In the genomic region with DNA sequence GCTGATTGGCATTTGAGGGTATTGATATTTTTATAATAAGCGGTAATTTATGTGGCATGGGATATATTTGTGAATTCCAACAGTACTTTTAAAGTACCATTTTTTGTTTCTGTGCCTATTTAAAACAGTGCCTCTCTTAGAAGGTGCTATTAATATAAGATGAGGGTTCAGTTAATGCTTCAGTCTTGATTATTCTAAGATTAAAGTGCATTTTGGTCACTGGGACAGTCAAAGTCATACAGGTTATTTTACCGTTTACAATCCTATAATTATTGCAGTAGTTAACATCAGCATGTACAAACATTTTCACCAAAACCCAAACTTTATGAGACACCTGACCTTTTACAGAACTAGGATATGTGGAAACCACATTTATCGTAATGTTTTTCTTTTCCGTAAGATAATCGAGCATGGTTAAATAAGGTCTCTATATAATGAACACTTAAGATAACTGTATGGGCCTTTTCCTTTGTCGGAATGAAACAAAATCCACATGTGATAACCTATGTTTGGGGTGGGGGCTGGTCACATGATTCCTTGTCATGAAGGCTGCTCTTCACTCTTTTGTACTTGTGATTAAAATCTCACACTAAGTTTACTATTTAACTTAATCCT, we compare ENCODE assay signal across 19 cellular contexts. TPM values are rescaled to one million over a fixed set of nuclear protein-coding genes. Genes with fewer than 3 reads are reported as not detected.
DNase-seq lines count a peak whose midpoint lies in the region; ATAC-seq, FAIRE-seq and TF ChIP-seq lines count a peak whose summit lies in the region.
"Had no signal": no experiment of that assay in that cellular context is flagged by ENCODE, and none has a peak within 500 bp of the region (broad histone marks: within the 10 kb centered on the region; RNA-seq: fewer than 3 reads in every experiment).

No MANE protein-coding gene starts in this region.

- peaks cover 3% of the 10 kb centered on the region for H3K9me3 Mint-ChIP-seq in progenitor cell of endocrine pancreas (ENCODE audit: low read depth)
- no peaks in the 10 kb centered on the region for H3K9me3 Mint-ChIP-seq in natural killer cell treated with Interleukin-12 subunit alpha and Interleukin-12 subunit beta and Interleukin-15 and Interleukin-18, amount 100 ng/mL, for 72 hours
- H3K9me3 Mint-ChIP-seq: GM23338 had no signal

- peaks cover 17% of the 10 kb centered on the region for H3K4me1 Mint-ChIP-seq in progenitor cell of endocrine pancreas (ENCODE audit: low read depth)
- H3K4me1 Mint-ChIP-seq in natural killer cell treated with Interleukin-12 subunit alpha and Interleukin-12 subunit beta and Interleukin-15 and Interleukin-18, amount 100 ng/mL, for 72 hours (ENCODE audit: low read depth in 2 of 2), result no peaks in the 10 kb centered on the region
- H3K4me1 Mint-ChIP-seq: CD8-positive, alpha-beta memory T cell; GM23338 had no signal

- H3K4me1 ChIP-seq in K562 (replicated peaks in 1 of 2; ENCODE audit: control insufficient read depth in 2 of 2, insufficient read depth in 2 of 2, low read length in 2 of 2) (no peaks in the 10 kb centered on the region), keratinocyte (ENCODE audit: control insufficient read depth, extremely low read depth, insufficient read depth, low read length) (no peaks in the 10 kb centered on the region), colonic mucosa (no peaks in the 10 kb centered on the region)
- H3K4me1 ChIP-seq: BE2C had no signal

- peak; percentile 84 for FAIRE-seq in D721Med (lab: Jason Lieb, UNC)
- FAIRE-seq in K562 (lab: Jason Lieb, UNC), result no peak
- peak; percentile 58 for FAIRE-seq in keratinocyte (lab: Jason Lieb, UNC)
- FAIRE-seq: GM12892 had no signal

- no peaks in the 10 kb centered on the region for H3K27me3 Mint-ChIP-seq in progenitor cell of endocrine pancreas
- H3K27me3 Mint-ChIP-seq in natural killer cell treated with Interleukin-12 subunit alpha and Interleukin-12 subunit beta and Interleukin-15 and Interleukin-18, amount 100 ng/mL, for 72 hours, result no peaks in the 10 kb centered on the region
- H3K27me3 Mint-ChIP-seq: CD8-positive, alpha-beta memory T cell had no signal

- H3K79me2 ChIP-seq in K562 (ENCODE audit: control insufficient read depth, insufficient read depth, low read length), result no peaks in the 10 kb centered on the region
- no peaks in the 10 kb centered on the region for H3K79me2 ChIP-seq in keratinocyte (ENCODE audit: control insufficient read depth, insufficient read depth, low read length)

- H3K27ac ChIP-seq in K562 (ENCODE audit: extremely low read depth, low read depth, low read length) (no peak overlapping the region), keratinocyte (ENCODE audit: control insufficient read depth, insufficient read depth, low read length) (no peak overlapping the region), colonic mucosa (no peak overlapping the region)

- DNase-seq in D721Med (ENCODE audit: insufficient read length, low spot score) (no peak), K562 (ENCODE audit: extremely low read depth in 1 of 4, low spot score in 3 of 4) (no peak), keratinocyte (ENCODE audit: low read depth, low spot score) (no peak), progenitor cell of endocrine pancreas (ENCODE audit: low spot score, unreplicated experiment) (no peak), colonic mucosa (no peak), GM13976 (ENCODE audit: low spot score) (no peak)
- DNase-seq in natural killer cell treated with Interleukin-12 subunit alpha and Interleukin-12 subunit beta and Interleukin-15 and Interleukin-18, amount 100 ng/mL, for 72 hours (ENCODE audit: low spot score), result no peak
- DNase-seq: 8988T; ACHN; BE2C; C1 segment of cervical spinal cord; CD4-positive, CD25-positive, alpha-beta regulatory T cell; CD8-positive, alpha-beta memory T cell; COR-L47; H7 had no signal

- H2AFZ ChIP-seq in K562 (ENCODE audit: low read depth, low read length) (no peak overlapping the region), keratinocyte (ENCODE audit: control insufficient read depth, low read length) (no peak overlapping the region)
- H2AFZ ChIP-seq: GM23338 had no signal

- no peak for TF ChIP-seq RAD21 in K562 (CRISPR knock-in tag; conservative IDR thresholded peaks at IDR 0.05 in 1 of 2, IDR thresholded peaks at IDR 0.05 in 1 of 2)

- H3K9ac ChIP-seq in K562 (ENCODE audit: insufficient read depth in 1 of 2, low read depth in 2 of 2, low read length in 2 of 2) (no peak overlapping the region), keratinocyte (ENCODE audit: control insufficient read depth, extremely low read depth, insufficient read depth, low read length) (no peak overlapping the region), colonic mucosa (ENCODE audit: low read depth in 2 of 2, low read length in 2 of 2) (no peak overlapping the region)

- CTCF ChIA-PET in K562 (lab: Yijun Ruan, JAX; ENCODE audit: low intra/inter-chr PET ratio), result no interaction called here

- H3K27me3 ChIP-seq in K562 (ENCODE audit: control insufficient read depth in 2 of 2, insufficient read depth in 2 of 2, low read length in 2 of 2), result peaks cover 3 to 11% of the 10 kb centered on the region in 2 experiments; a peak in 2 of 5 replicates
- H3K27me3 ChIP-seq in keratinocyte (ENCODE audit: control insufficient read depth, extremely low read depth, insufficient read depth, low read length), result no peaks in the 10 kb centered on the region
- H3K27me3 ChIP-seq in colonic mucosa, result no peaks in the 10 kb centered on the region
- H3K27me3 ChIP-seq: BE2C had no signal

- dilution Hi-C loops in keratinocyte (cut with MboI; ENCODE audit: extremely low pct_ligation_motif_present, low sequenced_read_pairs), result no loop called here

- H3K4me3 ChIP-seq in K562 (no peak overlapping the region), keratinocyte (ENCODE audit: control insufficient read depth in 2 of 3, extremely low read depth in 1 of 3, insufficient read depth in 2 of 3, low read depth in 1 of 3, low read length in 3 of 3) (no peak overlapping the region), colonic mucosa (no peak overlapping the region)
- H3K4me3 ChIP-seq: GM23338 had no signal

- no TSS peak for BruUV-seq in K562 (replicated peaks; lab: Mats Ljungman, UMichigan)

- H3K36me3 ChIP-seq in K562 (ENCODE audit: control insufficient read depth, insufficient read depth, low read length), result no peaks in the 10 kb centered on the region
- peaks cover 10 to 14% of the 10 kb centered on the region in 2 experiments for H3K36me3 ChIP-seq in keratinocyte (ENCODE audit: control insufficient read depth in 2 of 2, extremely low read depth in 1 of 2, insufficient read depth in 2 of 2, low read length in 2 of 2)
- H3K36me3 ChIP-seq in colonic mucosa, result peaks cover 11% of the 10 kb centered on the region
- H3K36me3 ChIP-seq: BE2C had no signal

- ATAC-seq in K562, result peak; percentile 77; the same call in 1 of the 3 replicates
- no peak for ATAC-seq in HG03045 (IDR thresholded peaks at IDR 0.05; ENCODE audit: unreplicated experiment)
- no peak for ATAC-seq in natural killer cell treated with Interleukin-12 subunit alpha and Interleukin-12 subunit beta and Interleukin-15 and Interleukin-18, amount 100 ng/mL, for 72 hours
- ATAC-seq: GM23338, HCT116 had no signal

- no peak for TF ChIP-seq EP300 in K562 (IDR thresholded peaks at IDR 0.05; ENCODE audit: low read length)

- intact Hi-C loops in K562 (cut with micrococcal nuclease) (no loop called here), colonic mucosa (cut with DNase I) (no loop called here)

- peaks cover 56% of the 10 kb centered on the region for H3K36me3 Mint-ChIP-seq in progenitor cell of endocrine pancreas (ENCODE audit: insufficient read depth)
- H3K36me3 Mint-ChIP-seq in natural killer cell treated with Interleukin-12 subunit alpha and Interleukin-12 subunit beta and Interleukin-15 and Interleukin-18, amount 100 ng/mL, for 72 hours, result no peaks in the 10 kb centered on the region
- H3K36me3 Mint-ChIP-seq: CD4-positive, CD25-positive, alpha-beta regulatory T cell; CD8-positive, alpha-beta memory T cell had no signal

- H4K20me1 ChIP-seq in K562 (replicated peaks; ENCODE audit: control insufficient read depth, insufficient read depth, low read length) (no peaks in the 10 kb centered on the region), keratinocyte (ENCODE audit: control insufficient read depth, extremely low read depth, insufficient read depth, low read length) (no peaks in the 10 kb centered on the region)

- in situ Hi-C loops in K562 (cut with MboI) (no loop called here), GM13976 (cut with MboI; ENCODE audit: low sequenced_read_pairs, unreplicated experiment) (no loop called here)

- no peak for TF ChIP-seq CTCF in D721Med (IDR thresholded peaks at IDR 0.05; ENCODE audit: insufficient read depth, missing control alignments)
- TF ChIP-seq CTCF in K562 (IDR thresholded peaks at IDR 0.05 in 2 of 3, conservative IDR thresholded peaks at IDR 0.05 in 1 of 3; ENCODE audit: insufficient read depth in 2 of 3, low read depth in 1 of 3, low read length in 3 of 3), result no peak
- no peak for TF ChIP-seq CTCF in keratinocyte (optimal IDR thresholded peaks at IDR 0.05 in 1 of 3, IDR thresholded peaks at IDR 0.05 in 1 of 3, conservative IDR thresholded peaks at IDR 0.05 in 1 of 3; ENCODE audit: extremely low read depth in 1 of 3, insufficient read depth in 2 of 3, low read length in 3 of 3)
- TF ChIP-seq CTCF in progenitor cell of endocrine pancreas (IDR thresholded peaks at IDR 0.05; ENCODE audit: unreplicated experiment), result no peak
- TF ChIP-seq CTCF in colonic mucosa (IDR thresholded peaks at IDR 0.05), result no peak
- TF ChIP-seq CTCF in GM13976 (IDR thresholded peaks at IDR 0.05; ENCODE audit: borderline replicate concordance, control extremely low read depth, extremely low read depth, insufficient read depth, missing control alignments), result no peak

- no peaks in the 10 kb centered on the region for H3K9me1 ChIP-seq in K562 (ENCODE audit: control insufficient read depth, insufficient read depth, low read length)
- H3K9me1 ChIP-seq in keratinocyte (ENCODE audit: control insufficient read depth, extremely low read depth, insufficient read depth, low read length), result no peaks in the 10 kb centered on the region

- H3K4me2 ChIP-seq in K562 (ENCODE audit: insufficient read depth, low read length) (no peak overlapping the region), keratinocyte (ENCODE audit: control insufficient read depth, extremely low read depth, insufficient read depth, low read depth, low read length) (no peak overlapping the region)
- H3K4me2 ChIP-seq: GM23338 had no signal

- no peak for TF ChIP-seq POLR2A in K562 (conservative IDR thresholded peaks at IDR 0.05)

- H3K9me3 ChIP-seq in K562 (replicated peaks; ENCODE audit: control insufficient read depth, insufficient read depth, low read depth, low read length) (no peaks in the 10 kb centered on the region), keratinocyte (ENCODE audit: control insufficient read depth, low read depth, low read length) (no peaks in the 10 kb centered on the region), colonic mucosa (no peaks in the 10 kb centered on the region)
- H3K9me3 ChIP-seq: BE2C had no signal

- POLR2A ChIA-PET in K562 (lab: Yijun Ruan, JAX), result no interaction called here

- peak overlapping the region; percentile 14 for H3K27ac Mint-ChIP-seq in progenitor cell of endocrine pancreas
- H3K27ac Mint-ChIP-seq in natural killer cell treated with Interleukin-12 subunit alpha and Interleukin-12 subunit beta and Interleukin-15 and Interleukin-18, amount 100 ng/mL, for 72 hours, result no peak overlapping the region
- H3K27ac Mint-ChIP-seq: CD4-positive, CD25-positive, alpha-beta regulatory T cell; CD8-positive, alpha-beta memory T cell; GM23338 had no signal

- H3K4me3 Mint-ChIP-seq in progenitor cell of endocrine pancreas (ENCODE audit: low read depth), result no peak overlapping the region
- no peak overlapping the region for H3K4me3 Mint-ChIP-seq in natural killer cell treated with Interleukin-12 subunit alpha and Interleukin-12 subunit beta and Interleukin-15 and Interleukin-18, amount 100 ng/mL, for 72 hours
- H3K4me3 Mint-ChIP-seq: CD4-positive, CD25-positive, alpha-beta regulatory T cell; CD8-positive, alpha-beta memory T cell; GM23338 had no signal

- WGBS in K562 (ENCODE audit: insufficient coverage, low coverage, missing lambda C conversion rate), result 21% methylated on average over 6 of the region's 6 CpGs

RNA-seq across cellular contexts. Expression of a gene that starts 37.7 kb away (rescaled TPM):
- 53.2 and 202 TPM in 2 replicates for total RNA-seq in K562 (2011; cell fraction: chromatin; rRNA removed; ENCODE audit: low replicate concordance)
- total RNA-seq in K562 (2011; cell fraction: nucleolus; rRNA removed), result 26.0 and 40.5 TPM in 2 replicates
- 58.5 and 76.0 TPM in 2 replicates for total RNA-seq in K562 (2011; cell fraction: nucleoplasm; rRNA removed)
- total RNA-seq in K562 (2014; rRNA removed), result 42.3 and 49.6 TPM in 2 replicates
- 79.1 and 86.8 TPM in 2 replicates for total RNA-seq in K562 (2014; rRNA removed; fragmentation: Illumina TruSeq; extraction: Trizol)
- 73.0 and 76.4 TPM in 2 replicates for total RNA-seq in K562 (2015; rRNA removed; fragmentation: Illumina TruSeq; extraction: Trizol)
- 48.8 and 61.5 TPM in 2 replicates for total RNA-seq in K562 (2021)
- 72.4 and 82.8 TPM in 2 replicates for polyA plus RNA-seq in K562 (2011; rRNA removed)
- polyA plus RNA-seq in K562 (2011; cell fraction: cytosol; rRNA removed), result 13.3 and 29.2 TPM in 2 replicates
- polyA plus RNA-seq in K562 (2011; cell fraction: nucleus; rRNA removed), result 64.7 and 86.6 TPM in 2 replicates
- 42.7 and 43.3 TPM in 2 replicates for polyA plus RNA-seq in K562 (2012)
- 56.6 and 69.8 TPM in 2 replicates for polyA plus RNA-seq in K562 (2014; fragmentation: Illumina TruSeq; extraction: Trizol)
- polyA plus RNA-seq in K562 (2014; fragmentation: Nextera tagmentation; extraction: Ambion mirVana), result 10 to 100 TPM; 24.1 to 46.2 TPM
- 46.6 and 54.5 TPM in 2 replicates for polyA plus RNA-seq in K562 (2014; rRNA removed)
- 105 and 108 TPM in 2 replicates for polyA minus RNA-seq in K562 (2011; rRNA and poly(A)+ RNA removed)
- polyA minus RNA-seq in K562 (2011; cell fraction: cytosol; rRNA and poly(A)+ RNA removed), result 28.9 and 36.7 TPM in 2 replicates
- 60.2 and 106 TPM in 2 replicates for polyA minus RNA-seq in K562 (2011; cell fraction: nucleus; rRNA and poly(A)+ RNA removed)
- 64.8 to 115 TPM (median 89.5 TPM) in 3 replicates for polyA plus RNA-seq in keratinocyte
- 65.1 TPM for polyA plus RNA-seq in keratinocyte (2011; ENCODE audit: low read depth)
- 51.7 and 83.9 TPM in 2 replicates for polyA plus RNA-seq in keratinocyte (2011; cell fraction: cytosol; rRNA removed)
- polyA plus RNA-seq in keratinocyte (2011; cell fraction: nucleus; rRNA removed), result 108 and 137 TPM in 2 replicates
- polyA plus RNA-seq in keratinocyte (2012; ENCODE audit: low replicate concordance), result 37.4 and 85.2 TPM in 2 replicates
- polyA minus RNA-seq in keratinocyte, result 84.1 to 115 TPM (median 90.5 TPM) in 3 replicates
- polyA minus RNA-seq in keratinocyte (2011; cell fraction: cytosol; rRNA and poly(A)+ RNA removed), result 57.4 TPM
- 80.5 and 124 TPM in 2 replicates for polyA minus RNA-seq in keratinocyte (2011; cell fraction: nucleus; rRNA and poly(A)+ RNA removed)
- total RNA-seq in progenitor cell of endocrine pancreas, result 150 and 151 TPM in 2 replicates
- 10 to 100 TPM; 45.0 to 55.6 TPM for total RNA-seq in colonic mucosa
- total RNA-seq in natural killer cell treated with Interleukin-12 subunit alpha and Interleukin-12 subunit beta and Interleukin-15 and Interleukin-18, amount 100 ng/mL, for 72 hours, result 10 to 100 TPM; 66.4 to 93.3 TPM
